8 cellular contexts compared by ENCODE assay signal in the genomic region with DNA sequence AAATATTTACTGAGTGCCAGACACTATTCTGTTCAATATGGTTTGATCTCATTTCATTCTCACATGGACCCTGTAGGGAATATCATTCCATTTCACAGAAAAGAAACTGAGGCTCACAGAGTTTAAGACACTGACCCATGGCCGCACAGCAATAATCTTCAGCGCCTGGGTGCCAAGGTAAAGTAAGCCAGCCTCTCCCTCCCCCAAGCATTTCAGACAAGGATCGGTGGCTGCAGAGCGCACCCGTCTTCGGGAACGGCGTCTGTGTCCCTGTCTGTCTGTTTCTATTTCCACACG. TPM values are rescaled to one million over a fixed set of nuclear protein-coding genes. Genes with fewer than 3 reads are reported as not detected.
DNase-seq lines count a peak whose midpoint lies in the region; ATAC-seq and TF ChIP-seq lines count a peak whose summit lies in the region.

No MANE protein-coding gene starts in this region.

- H3K9me3 Mint-ChIP-seq in Caco-2 (ENCODE audit: unreplicated experiment) = no peaks in the 10 kb centered on the region
- peaks cover 3% of the 10 kb centered on the region for H3K9me3 Mint-ChIP-seq in endodermal cell

- intact Hi-C loops in Caco-2 (cut with micrococcal nuclease; ENCODE audit: unreplicated experiment) = no loop called here
- intact Hi-C loops in posterior cingulate gyrus (cut with DNase I) = no loop called here

- CTCF ChIA-PET in Caco-2 (lab: Charles Lee) = interaction anchor here (0.5 to 3.2 kb wide), 7 partner anchors 10 to 253 kb away, joined by 3 to 14 read pairs (median 6); a partner anchor contains a TSS

- H3K14ac ChIP-seq in neuronal stem cell (ENCODE audit: low read length) = no peak overlapping the region

- H3K27me3 Mint-ChIP-seq in Caco-2 (ENCODE audit: insufficient read depth, unreplicated experiment) = peaks cover 18% of the 10 kb centered on the region
- peaks cover 78% of the 10 kb centered on the region for H3K27me3 Mint-ChIP-seq in endodermal cell (ENCODE audit: insufficient read depth)

- H3K27ac Mint-ChIP-seq in Caco-2 (ENCODE audit: unreplicated experiment) (no peak overlapping the region), endodermal cell (no peak overlapping the region)

- H2BK5ac ChIP-seq in neuronal stem cell (ENCODE audit: low read length) = peak overlapping the region; percentile 83

- H3K27me3 ChIP-seq in Caco-2 (replicated peaks; ENCODE audit: control insufficient read depth, insufficient read depth, low read length) = peaks cover 3% of the 10 kb centered on the region
- H3K27me3 ChIP-seq in NT2/D1 (ENCODE audit: insufficient read depth, insufficient read length) = peaks cover 4% of the 10 kb centered on the region
- H3K27me3 ChIP-seq in endodermal cell (ENCODE audit: control insufficient read depth, insufficient read depth, low read length, poor library complexity, severe bottlenecking) = peaks cover 67% of the 10 kb centered on the region
- H3K27me3 ChIP-seq in neuronal stem cell (ENCODE audit: control insufficient read depth in 3 of 3, insufficient read depth in 3 of 3, low read depth in 1 of 3, low read length in 3 of 3) = peaks cover 4 to 39% (median 31%) of the 10 kb centered on the region in 3 experiments

- H3K4me1 ChIP-seq in Caco-2 (peaks cover 13% of the 10 kb centered on the region), NT2/D1 (ENCODE audit: insufficient read depth, insufficient read length) (peaks cover 14% of the 10 kb centered on the region), endodermal cell (ENCODE audit: control insufficient read depth, insufficient read depth, low read length) (peaks cover 3% of the 10 kb centered on the region), neuronal stem cell (ENCODE audit: control insufficient read depth in 2 of 2, insufficient read depth in 1 of 2, low read depth in 1 of 2, low read length in 2 of 2) (peaks cover 14 to 27% of the 10 kb centered on the region in 2 donors)

- H3K23ac ChIP-seq in neuronal stem cell (ENCODE audit: low read depth, low read length, poor library complexity) = peak overlapping the region; percentile 99

- H3K4me3 Mint-ChIP-seq in Caco-2 (ENCODE audit: unreplicated experiment) = peak overlapping the region; percentile 61
- peak overlapping the region; percentile 55 for H3K4me3 Mint-ChIP-seq in endodermal cell

- H2BK15ac ChIP-seq in neuronal stem cell (ENCODE audit: low read length) = peak overlapping the region; percentile 55

- H3K27ac ChIP-seq in endodermal cell (ENCODE audit: low read depth, low read length) = no peak overlapping the region
- no peak overlapping the region for H3K27ac ChIP-seq in neuronal stem cell (replicated peaks; ENCODE audit: low read length)

- H4K91ac ChIP-seq in neuronal stem cell (ENCODE audit: low read depth, low read length, poor library complexity) = no peak overlapping the region

- no peak overlapping the region for H2BK12ac ChIP-seq in neuronal stem cell (ENCODE audit: low read length)

- BruUV-seq in Caco-2 (replicated peaks; lab: Mats Ljungman, UMichigan) = no TSS peak

- DNase-seq in Caco-2 = no peak
- no peak for DNase-seq in NT2/D1 (ENCODE audit: low read depth, low spot score)
- no peak for DNase-seq in endodermal cell
- no peak for DNase-seq in neuronal stem cell (ENCODE audit: low spot score)
- no peak for DNase-seq in posterior cingulate gyrus
- DNase-seq in COLO668 (lab: John Stamatoyannopoulos, UW; ENCODE audit: unreplicated experiment) = no peak
- DNase-seq in retina = no peak

- no peak for ATAC-seq in GM18861 (IDR thresholded peaks at IDR 0.05; ENCODE audit: unreplicated experiment)

- H3K36me3 ChIP-seq in Caco-2 (ENCODE audit: control insufficient read depth, insufficient read depth, low read length) (no peaks in the 10 kb centered on the region), NT2/D1 (ENCODE audit: insufficient read depth, insufficient read length, low read length) (no peaks in the 10 kb centered on the region), endodermal cell (ENCODE audit: control insufficient read depth, insufficient read depth, low read length) (no peaks in the 10 kb centered on the region), neuronal stem cell (replicated peaks in 1 of 2; ENCODE audit: control insufficient read depth in 2 of 2, insufficient read depth in 2 of 2, low read length in 2 of 2) (no peaks in the 10 kb centered on the region)

- peak overlapping the region; percentile 93 for H3K18ac ChIP-seq in neuronal stem cell (ENCODE audit: low read length)

- H3K4ac ChIP-seq in neuronal stem cell (ENCODE audit: low read length) = no peak overlapping the region

- H2AK5ac ChIP-seq in neuronal stem cell (ENCODE audit: low read depth, low read length) = no peak overlapping the region

- H3K36me3 Mint-ChIP-seq in Caco-2 (ENCODE audit: insufficient read depth, unreplicated experiment) (peaks cover 9% of the 10 kb centered on the region), endodermal cell (ENCODE audit: low read depth) (no peaks in the 10 kb centered on the region)

- peak overlapping the region; percentile 87 for H3K9ac ChIP-seq in NT2/D1 (ENCODE audit: insufficient read length, low read depth)
- peak overlapping the region; percentile 44 for H3K9ac ChIP-seq in endodermal cell (ENCODE audit: extremely low read depth, low read length, poor library complexity, severe bottlenecking)
- peak overlapping the region; percentile 82 for H3K9ac ChIP-seq in neuronal stem cell (ENCODE audit: low read depth, low read length, poor library complexity)

- POLR2A ChIA-PET in Caco-2 (lab: Charles Lee) = no interaction called here

- no peaks in the 10 kb centered on the region for H3K79me1 ChIP-seq in neuronal stem cell (ENCODE audit: low read depth, low read length)

- TF ChIP-seq CTCF in Caco-2 (IDR thresholded peaks at IDR 0.05; ENCODE audit: insufficient read depth in 1 of 2, low read depth in 1 of 2, low read length in 1 of 2, severe bottlenecking in 1 of 2, unreplicated experiment in 1 of 2) = no peak
- TF ChIP-seq CTCF in endodermal cell (conservative IDR thresholded peaks at IDR 0.05) = no peak

- peak overlapping the region; percentile 53 for H3K4me2 ChIP-seq in neuronal stem cell (ENCODE audit: insufficient read depth, low read length, poor library complexity, severe bottlenecking)

- H2AFZ ChIP-seq in neuronal stem cell (ENCODE audit: low read length) = peak overlapping the region; percentile 98

- H3K4me3 ChIP-seq in Caco-2 (ENCODE audit: low read depth, low read length) (peak overlapping the region; percentile 47), NT2/D1 (ENCODE audit: insufficient read length, low read depth) (peak overlapping the region; percentile 60), endodermal cell (ENCODE audit: low read length) (peak overlapping the region; percentile 80), neuronal stem cell (ENCODE audit: low read length in 2 of 2) (peak overlapping the region; percentile 49 to 75)

- no peak overlapping the region for H4K8ac ChIP-seq in neuronal stem cell (ENCODE audit: low read depth, low read length)

- WGBS in endodermal cell (ENCODE audit: insufficient coverage in 1 of 2, insufficient read length in 1 of 2), 2 experiments = 11 to 12% methylated on average over 9 of the region's 9 CpGs
- no CpG with 5 or more reads among the region's 9 CpGs for WGBS in neuronal stem cell (ENCODE audit: extremely low coverage in 2 of 2, insufficient read length in 2 of 2, insufficient replicate concordance in 1 of 2), 2 donors

- peaks cover 16% of the 10 kb centered on the region for H3K4me1 Mint-ChIP-seq in Caco-2 (ENCODE audit: low read depth, unreplicated experiment)
- H3K4me1 Mint-ChIP-seq in endodermal cell = peaks cover 14% of the 10 kb centered on the region

- peak overlapping the region; percentile 69 for H2BK120ac ChIP-seq in neuronal stem cell (ENCODE audit: low read depth, low read length)

- H3K9me3 ChIP-seq in Caco-2 = no peaks in the 10 kb centered on the region
- H3K9me3 ChIP-seq in NT2/D1 (ENCODE audit: insufficient read depth, low read length) = no peaks in the 10 kb centered on the region
- no peaks in the 10 kb centered on the region for H3K9me3 ChIP-seq in endodermal cell (ENCODE audit: control insufficient read depth, low read length)
- H3K9me3 ChIP-seq in neuronal stem cell (replicated peaks in 1 of 2; ENCODE audit: control insufficient read depth in 2 of 2, insufficient read depth in 1 of 2, low read depth in 1 of 2, low read length in 2 of 2) = peaks cover 4 to 5% of the 10 kb centered on the region in 2 donors

RNA-seq across cellular contexts. Expression of a gene that starts 4.3 kb away (rescaled TPM):
- total RNA-seq in Caco-2 (2022) (3.6 and 3.7 TPM in 2 replicates), endodermal cell (1 to 10 TPM; 1.7 to 2.6 TPM)
- 2.0 TPM for polyA plus RNA-seq in endodermal cell (2013, experiment 1 of 2)
- 1.7 TPM for polyA plus RNA-seq in endodermal cell (2013, experiment 2 of 2)
- polyA plus RNA-seq in neuronal stem cell (2013, experiment 1 of 2) = 3.9 TPM
- 4.1 TPM for polyA plus RNA-seq in neuronal stem cell (2013, experiment 2 of 2)

RNA-seq across cellular contexts. Expression of a gene that starts 12.7 kb away (rescaled TPM):
- total RNA-seq in Caco-2 (2022) (154 and 164 TPM in 2 replicates), endodermal cell (100 to 1,000 TPM; 148 to 172 TPM)
- polyA plus RNA-seq in endodermal cell (2013, experiment 1 of 2) = 160 TPM
- 155 TPM for polyA plus RNA-seq in endodermal cell (2013, experiment 2 of 2)
- polyA plus RNA-seq in neuronal stem cell (2013, experiment 1 of 2) = 93.1 TPM
- polyA plus RNA-seq in neuronal stem cell (2013, experiment 2 of 2) = 91.5 TPM

RNA-seq across cellular contexts. Expression of a gene that starts 35.7 kb away (rescaled TPM):
- total RNA-seq in Caco-2 (2022) (124 and 134 TPM in 2 replicates), endodermal cell (10 to 100 TPM; 63.5 to 65.8 TPM)
- 62.4 TPM for polyA plus RNA-seq in endodermal cell (2013, experiment 1 of 2)
- polyA plus RNA-seq in endodermal cell (2013, experiment 2 of 2) = 59.1 TPM
- polyA plus RNA-seq in neuronal stem cell (2013, experiment 1 of 2) = 31.5 TPM
- 29.4 TPM for polyA plus RNA-seq in neuronal stem cell (2013, experiment 2 of 2)
